In genomic region chr1:26170472-26170821, GRCh38 we compare ENCODE assay signal across 8 cellular contexts. TPM values are rescaled to one million over a fixed set of nuclear protein-coding genes. Genes with fewer than 3 reads are reported as not detected.
DNase-seq lines count a peak whose midpoint lies in the region; ATAC-seq and TF ChIP-seq lines count a peak whose summit lies in the region.

No MANE protein-coding gene starts in this region.

- no peaks in the 10 kb centered on the region for H3K9me3 Mint-ChIP-seq in activated naive CD8-positive, alpha-beta T cell treated with anti-CD3 and anti-CD28 coated beads, Interleukin-2, amount 50 U/mL, for 24 hours

- DNase-seq in DMS79 treated with DMSO at 0.1 percent for 48 hours (lab: John Stamatoyannopoulos, UW) (peak; percentile 13), DMS79 (lab: John Stamatoyannopoulos, UW) (no peak), kidney epithelial cell (ENCODE audit: low read depth) (no peak), COLO829 (ENCODE audit: low spot score) (no peak)
- no peak for DNase-seq in activated naive CD8-positive, alpha-beta T cell treated with anti-CD3 and anti-CD28 coated beads, Interleukin-2, amount 50 U/mL, for 24 hours
- no peak for DNase-seq in stimulated activated CD4-positive, alpha-beta T cell treated with anti-CD3 and anti-CD28 coated beads, Interleukin-15, amount 100 ng/mL, for 24 hours

- no peak for TF ChIP-seq CTCF in kidney epithelial cell (IDR thresholded peaks at IDR 0.05; ENCODE audit: insufficient read depth, low read length, poor library complexity, severe bottlenecking)

- H3K4me3 ChIP-seq in kidney epithelial cell (ENCODE audit: low read depth, low read length) (peak overlapping the region; percentile 76), stomach smooth muscle (ENCODE audit: low read length in 2 of 2) (peak overlapping the region; percentile 88 to 94)

- peak overlapping the region; percentile 64 for H3K27ac ChIP-seq in stomach smooth muscle (ENCODE audit: low read length)

- H3K4me1 Mint-ChIP-seq in activated naive CD8-positive, alpha-beta T cell treated with anti-CD3 and anti-CD28 coated beads, Interleukin-2, amount 50 U/mL, for 24 hours = peaks cover 11% of the 10 kb centered on the region

- H3K27me3 Mint-ChIP-seq in activated naive CD8-positive, alpha-beta T cell treated with anti-CD3 and anti-CD28 coated beads, Interleukin-2, amount 50 U/mL, for 24 hours = no peaks in the 10 kb centered on the region

- peaks cover 6% of the 10 kb centered on the region for H3K36me3 Mint-ChIP-seq in activated naive CD8-positive, alpha-beta T cell treated with anti-CD3 and anti-CD28 coated beads, Interleukin-2, amount 50 U/mL, for 24 hours (ENCODE audit: low read depth)

- H3K27me3 ChIP-seq in kidney epithelial cell (ENCODE audit: control insufficient read depth, insufficient read depth, low read length) = no peaks in the 10 kb centered on the region
- H3K27me3 ChIP-seq in stomach smooth muscle (ENCODE audit: control insufficient read depth in 1 of 2, insufficient read depth in 2 of 2, low read length in 2 of 2) = no peaks in the 10 kb centered on the region

- H3K36me3 ChIP-seq in kidney epithelial cell (ENCODE audit: control insufficient read depth, insufficient read depth, low read length) (no peaks in the 10 kb centered on the region), stomach smooth muscle (ENCODE audit: control insufficient read depth in 2 of 2, insufficient read depth in 2 of 2, low read length in 2 of 2) (peaks cover 0 to 2% of the 10 kb centered on the region in 2 donors)

- peak overlapping the region; percentile 90 for H3K4me3 Mint-ChIP-seq in activated naive CD8-positive, alpha-beta T cell treated with anti-CD3 and anti-CD28 coated beads, Interleukin-2, amount 50 U/mL, for 24 hours

- H3K9me3 ChIP-seq in stomach smooth muscle (ENCODE audit: control insufficient read depth in 2 of 2, low read length in 2 of 2) = no peaks in the 10 kb centered on the region

- H3K9ac ChIP-seq in stomach smooth muscle (ENCODE audit: low read length in 2 of 2) = peak overlapping the region; percentile 89 to 95

- H3K27ac Mint-ChIP-seq in activated naive CD8-positive, alpha-beta T cell treated with anti-CD3 and anti-CD28 coated beads, Interleukin-2, amount 50 U/mL, for 24 hours = peak overlapping the region; percentile 88

- ATAC-seq in activated naive CD8-positive, alpha-beta T cell treated with anti-CD3 and anti-CD28 coated beads, Interleukin-2, amount 50 U/mL, for 24 hours = no peak
- no peak for ATAC-seq in GM21737 (IDR thresholded peaks at IDR 0.05; ENCODE audit: unreplicated experiment)

- H3K4me1 ChIP-seq in stomach smooth muscle (ENCODE audit: control insufficient read depth, insufficient read depth, low read length) = peaks cover 18% of the 10 kb centered on the region

RNA-seq across cellular contexts. Expression of gene ZNF593, which starts 0.7 kb away (rescaled TPM):
- total RNA-seq in kidney epithelial cell = 53.0 and 73.8 TPM in 2 replicates

RNA-seq across cellular contexts. Expression of gene ZNF593OS, which starts 1.2 kb away (rescaled TPM):
- total RNA-seq in kidney epithelial cell = not detected in 2 replicates

RNA-seq across cellular contexts. Expression of gene C1orf232, which starts 1.7 kb away (rescaled TPM):
- not detected in 2 replicates for total RNA-seq in kidney epithelial cell

RNA-seq across cellular contexts. Expression of gene CNKSR1, which starts 6.8 kb away (rescaled TPM):
- 15.2 and 16.8 TPM in 2 replicates for total RNA-seq in kidney epithelial cell

RNA-seq across cellular contexts. Expression of gene FAM110D, which starts 11.6 kb away (rescaled TPM):
- 0.07 and 0.79 TPM in 2 replicates for total RNA-seq in kidney epithelial cell
